1 cellular context compared by ENCODE assay signal in the genomic region with DNA sequence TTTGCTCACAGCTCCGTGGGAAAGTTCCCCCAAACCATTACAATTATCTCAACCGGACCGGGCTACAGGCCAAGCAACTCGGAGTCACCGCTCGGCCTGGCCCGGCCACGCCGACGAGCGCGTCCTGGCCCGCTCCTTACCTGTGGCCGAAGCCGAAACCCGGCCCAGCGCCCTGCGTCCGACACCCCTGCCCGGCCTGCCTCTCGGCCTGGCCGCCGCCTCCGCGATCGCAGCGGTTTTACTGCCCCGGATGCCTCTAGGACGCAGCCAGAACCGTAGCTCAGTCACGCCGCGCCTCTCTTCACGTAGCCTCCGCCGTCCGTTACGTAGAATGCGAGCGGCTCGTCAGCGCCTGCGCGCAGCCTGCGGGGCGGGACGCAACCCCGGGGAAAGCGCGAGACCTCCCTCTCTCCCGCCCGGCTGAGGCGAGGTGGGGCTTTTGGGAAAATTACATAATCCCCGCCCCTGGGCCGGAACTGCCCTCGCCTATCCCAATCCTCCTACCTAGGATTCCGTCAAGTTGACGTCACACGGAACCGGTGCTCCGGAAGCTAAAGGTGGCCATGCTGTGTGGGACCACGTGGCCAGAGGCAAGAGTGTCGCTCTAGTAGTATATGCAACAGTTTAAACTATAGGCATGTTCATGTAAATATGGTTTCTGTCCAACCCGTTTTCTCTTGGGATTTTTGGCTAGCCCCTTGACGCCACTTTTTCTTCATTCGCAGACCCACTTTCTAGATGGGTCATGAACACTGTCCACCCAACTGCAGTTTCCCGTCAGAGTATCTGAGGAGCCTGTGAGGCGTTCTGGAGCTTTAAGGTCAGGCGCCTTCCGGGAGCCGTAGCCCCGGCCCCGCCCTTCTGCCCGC.
TF ChIP-seq lines count a peak whose summit lies in the region.

A gene with protein sequence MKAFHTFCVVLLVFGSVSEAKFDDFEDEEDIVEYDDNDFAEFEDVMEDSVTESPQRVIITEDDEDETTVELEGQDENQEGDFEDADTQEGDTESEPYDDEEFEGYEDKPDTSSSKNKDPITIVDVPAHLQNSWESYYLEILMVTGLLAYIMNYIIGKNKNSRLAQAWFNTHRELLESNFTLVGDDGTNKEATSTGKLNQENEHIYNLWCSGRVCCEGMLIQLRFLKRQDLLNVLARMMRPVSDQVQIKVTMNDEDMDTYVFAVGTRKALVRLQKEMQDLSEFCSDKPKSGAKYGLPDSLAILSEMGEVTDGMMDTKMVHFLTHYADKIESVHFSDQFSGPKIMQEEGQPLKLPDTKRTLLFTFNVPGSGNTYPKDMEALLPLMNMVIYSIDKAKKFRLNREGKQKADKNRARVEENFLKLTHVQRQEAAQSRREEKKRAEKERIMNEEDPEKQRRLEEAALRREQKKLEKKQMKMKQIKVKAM (minus strand): TSS at position 326 of the 869 bp plus-strand sequence. CDS start 7,422 bp downstream, outside the sequence.

TF ChIP-seq in WTC11, 78 proteins besides CTCF, POLR2A, EP300 and RAD21 (continued from another document and continues in another):
- TF ChIP-seq, protein P1, sequence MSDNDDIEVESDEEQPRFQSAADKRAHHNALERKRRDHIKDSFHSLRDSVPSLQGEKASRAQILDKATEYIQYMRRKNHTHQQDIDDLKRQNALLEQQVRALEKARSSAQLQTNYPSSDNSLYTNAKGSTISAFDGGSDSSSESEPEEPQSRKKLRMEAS (CRISPR knock-in tag; IDR thresholded peaks at IDR 0.05): peak; percentile 99
- TF ChIP-seq ARID4B (CRISPR knock-in tag; IDR thresholded peaks at IDR 0.05; ENCODE audit: borderline replicate concordance) (peak; percentile 97), NR2C2 (CRISPR knock-in tag; IDR thresholded peaks at IDR 0.05) (peak; percentile 95), ZNF423 (CRISPR knock-in tag; IDR thresholded peaks at IDR 0.05) (no peak), JAZF1 (CRISPR knock-in tag; IDR thresholded peaks at IDR 0.05) (no peak), E2F4 (CRISPR knock-in tag; IDR thresholded peaks at IDR 0.05; ENCODE audit: borderline replicate concordance, low read depth) (no peak), ZBTB21 (CRISPR knock-in tag; IDR thresholded peaks at IDR 0.05; ENCODE audit: borderline replicate concordance) (peak; percentile 98), ZNF416 (CRISPR knock-in tag; IDR thresholded peaks at IDR 0.05) (no peak), EMX1 (CRISPR knock-in tag; IDR thresholded peaks at IDR 0.05) (no peak), ZNF263 (CRISPR knock-in tag; IDR thresholded peaks at IDR 0.05; ENCODE audit: low read depth) (no peak), HMGXB4 (CRISPR knock-in tag; IDR thresholded peaks at IDR 0.05) (peak; percentile 68), ZNF317 (CRISPR knock-in tag; IDR thresholded peaks at IDR 0.05; ENCODE audit: borderline replicate concordance, low read depth) (no peak), CBFB (CRISPR knock-in tag; IDR thresholded peaks at IDR 0.05; ENCODE audit: low read depth) (no peak), IRF1 (CRISPR knock-in tag; IDR thresholded peaks at IDR 0.05) (no peak), SMAD3 (CRISPR knock-in tag; IDR thresholded peaks at IDR 0.05; ENCODE audit: borderline replicate concordance) (0 out of 2 replicates have a peak, but pooled peaks have one; percentile 64), SP1 (CRISPR knock-in tag; conservative IDR thresholded peaks at IDR 0.05) (peak; percentile 71), FOXK1 (CRISPR knock-in tag; IDR thresholded peaks at IDR 0.05) (peak; percentile 30; the same call in 1 of the 2 replicates), NFYB (CRISPR knock-in tag; conservative IDR thresholded peaks at IDR 0.05; ENCODE audit: low read depth) (no peak), ZNF671 (CRISPR knock-in tag; IDR thresholded peaks at IDR 0.05) (no peak), SOX15 (CRISPR knock-in tag; IDR thresholded peaks at IDR 0.05) (no peak), GTF2I (CRISPR knock-in tag; conservative IDR thresholded peaks at IDR 0.05) (no peak), NFATC4 (CRISPR knock-in tag; IDR thresholded peaks at IDR 0.05) (no peak)
- TF ChIP-seq, protein P2, sequence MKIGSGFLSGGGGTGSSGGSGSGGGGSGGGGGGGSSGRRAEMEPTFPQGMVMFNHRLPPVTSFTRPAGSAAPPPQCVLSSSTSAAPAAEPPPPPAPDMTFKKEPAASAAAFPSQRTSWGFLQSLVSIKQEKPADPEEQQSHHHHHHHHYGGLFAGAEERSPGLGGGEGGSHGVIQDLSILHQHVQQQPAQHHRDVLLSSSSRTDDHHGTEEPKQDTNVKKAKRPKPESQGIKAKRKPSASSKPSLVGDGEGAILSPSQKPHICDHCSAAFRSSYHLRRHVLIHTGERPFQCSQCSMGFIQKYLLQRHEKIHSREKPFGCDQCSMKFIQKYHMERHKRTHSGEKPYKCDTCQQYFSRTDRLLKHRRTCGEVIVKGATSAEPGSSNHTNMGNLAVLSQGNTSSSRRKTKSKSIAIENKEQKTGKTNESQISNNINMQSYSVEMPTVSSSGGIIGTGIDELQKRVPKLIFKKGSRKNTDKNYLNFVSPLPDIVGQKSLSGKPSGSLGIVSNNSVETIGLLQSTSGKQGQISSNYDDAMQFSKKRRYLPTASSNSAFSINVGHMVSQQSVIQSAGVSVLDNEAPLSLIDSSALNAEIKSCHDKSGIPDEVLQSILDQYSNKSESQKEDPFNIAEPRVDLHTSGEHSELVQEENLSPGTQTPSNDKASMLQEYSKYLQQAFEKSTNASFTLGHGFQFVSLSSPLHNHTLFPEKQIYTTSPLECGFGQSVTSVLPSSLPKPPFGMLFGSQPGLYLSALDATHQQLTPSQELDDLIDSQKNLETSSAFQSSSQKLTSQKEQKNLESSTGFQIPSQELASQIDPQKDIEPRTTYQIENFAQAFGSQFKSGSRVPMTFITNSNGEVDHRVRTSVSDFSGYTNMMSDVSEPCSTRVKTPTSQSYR (CRISPR knock-in tag; IDR thresholded peaks at IDR 0.05): no peak
- TF ChIP-seq, protein P3, sequence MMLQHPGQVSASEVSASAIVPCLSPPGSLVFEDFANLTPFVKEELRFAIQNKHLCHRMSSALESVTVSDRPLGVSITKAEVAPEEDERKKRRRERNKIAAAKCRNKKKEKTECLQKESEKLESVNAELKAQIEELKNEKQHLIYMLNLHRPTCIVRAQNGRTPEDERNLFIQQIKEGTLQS (CRISPR knock-in tag; conservative IDR thresholded peaks at IDR 0.05): no peak
- TF ChIP-seq, protein P4, sequence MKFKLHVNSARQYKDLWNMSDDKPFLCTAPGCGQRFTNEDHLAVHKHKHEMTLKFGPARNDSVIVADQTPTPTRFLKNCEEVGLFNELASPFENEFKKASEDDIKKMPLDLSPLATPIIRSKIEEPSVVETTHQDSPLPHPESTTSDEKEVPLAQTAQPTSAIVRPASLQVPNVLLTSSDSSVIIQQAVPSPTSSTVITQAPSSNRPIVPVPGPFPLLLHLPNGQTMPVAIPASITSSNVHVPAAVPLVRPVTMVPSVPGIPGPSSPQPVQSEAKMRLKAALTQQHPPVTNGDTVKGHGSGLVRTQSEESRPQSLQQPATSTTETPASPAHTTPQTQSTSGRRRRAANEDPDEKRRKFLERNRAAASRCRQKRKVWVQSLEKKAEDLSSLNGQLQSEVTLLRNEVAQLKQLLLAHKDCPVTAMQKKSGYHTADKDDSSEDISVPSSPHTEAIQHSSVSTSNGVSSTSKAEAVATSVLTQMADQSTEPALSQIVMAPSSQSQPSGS (CRISPR knock-in tag; IDR thresholded peaks at IDR 0.05; ENCODE audit: borderline replicate concordance, low read depth): no peak
- TF ChIP-seq, protein P5, sequence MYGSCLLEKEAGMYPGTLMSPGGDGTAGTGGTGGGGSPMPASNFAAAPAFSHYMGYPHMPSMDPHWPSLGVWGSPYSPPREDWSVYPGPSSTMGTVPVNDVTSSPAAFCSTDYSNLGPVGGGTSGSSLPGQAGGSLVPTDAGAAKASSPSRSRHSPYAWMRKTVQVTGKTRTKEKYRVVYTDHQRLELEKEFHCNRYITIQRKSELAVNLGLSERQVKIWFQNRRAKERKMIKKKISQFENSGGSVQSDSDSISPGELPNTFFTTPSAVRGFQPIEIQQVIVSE (CRISPR knock-in tag; IDR thresholded peaks at IDR 0.05; ENCODE audit: borderline replicate concordance): no peak
- TF ChIP-seq, protein P6, sequence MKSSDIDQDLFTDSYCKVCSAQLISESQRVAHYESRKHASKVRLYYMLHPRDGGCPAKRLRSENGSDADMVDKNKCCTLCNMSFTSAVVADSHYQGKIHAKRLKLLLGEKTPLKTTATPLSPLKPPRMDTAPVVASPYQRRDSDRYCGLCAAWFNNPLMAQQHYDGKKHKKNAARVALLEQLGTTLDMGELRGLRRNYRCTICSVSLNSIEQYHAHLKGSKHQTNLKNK (CRISPR knock-in tag; IDR thresholded peaks at IDR 0.05): no peak
- TF ChIP-seq, protein P7, sequence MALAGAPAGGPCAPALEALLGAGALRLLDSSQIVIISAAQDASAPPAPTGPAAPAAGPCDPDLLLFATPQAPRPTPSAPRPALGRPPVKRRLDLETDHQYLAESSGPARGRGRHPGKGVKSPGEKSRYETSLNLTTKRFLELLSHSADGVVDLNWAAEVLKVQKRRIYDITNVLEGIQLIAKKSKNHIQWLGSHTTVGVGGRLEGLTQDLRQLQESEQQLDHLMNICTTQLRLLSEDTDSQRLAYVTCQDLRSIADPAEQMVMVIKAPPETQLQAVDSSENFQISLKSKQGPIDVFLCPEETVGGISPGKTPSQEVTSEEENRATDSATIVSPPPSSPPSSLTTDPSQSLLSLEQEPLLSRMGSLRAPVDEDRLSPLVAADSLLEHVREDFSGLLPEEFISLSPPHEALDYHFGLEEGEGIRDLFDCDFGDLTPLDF (CRISPR knock-in tag; IDR thresholded peaks at IDR 0.05): no peak
- TF ChIP-seq, protein P8, sequence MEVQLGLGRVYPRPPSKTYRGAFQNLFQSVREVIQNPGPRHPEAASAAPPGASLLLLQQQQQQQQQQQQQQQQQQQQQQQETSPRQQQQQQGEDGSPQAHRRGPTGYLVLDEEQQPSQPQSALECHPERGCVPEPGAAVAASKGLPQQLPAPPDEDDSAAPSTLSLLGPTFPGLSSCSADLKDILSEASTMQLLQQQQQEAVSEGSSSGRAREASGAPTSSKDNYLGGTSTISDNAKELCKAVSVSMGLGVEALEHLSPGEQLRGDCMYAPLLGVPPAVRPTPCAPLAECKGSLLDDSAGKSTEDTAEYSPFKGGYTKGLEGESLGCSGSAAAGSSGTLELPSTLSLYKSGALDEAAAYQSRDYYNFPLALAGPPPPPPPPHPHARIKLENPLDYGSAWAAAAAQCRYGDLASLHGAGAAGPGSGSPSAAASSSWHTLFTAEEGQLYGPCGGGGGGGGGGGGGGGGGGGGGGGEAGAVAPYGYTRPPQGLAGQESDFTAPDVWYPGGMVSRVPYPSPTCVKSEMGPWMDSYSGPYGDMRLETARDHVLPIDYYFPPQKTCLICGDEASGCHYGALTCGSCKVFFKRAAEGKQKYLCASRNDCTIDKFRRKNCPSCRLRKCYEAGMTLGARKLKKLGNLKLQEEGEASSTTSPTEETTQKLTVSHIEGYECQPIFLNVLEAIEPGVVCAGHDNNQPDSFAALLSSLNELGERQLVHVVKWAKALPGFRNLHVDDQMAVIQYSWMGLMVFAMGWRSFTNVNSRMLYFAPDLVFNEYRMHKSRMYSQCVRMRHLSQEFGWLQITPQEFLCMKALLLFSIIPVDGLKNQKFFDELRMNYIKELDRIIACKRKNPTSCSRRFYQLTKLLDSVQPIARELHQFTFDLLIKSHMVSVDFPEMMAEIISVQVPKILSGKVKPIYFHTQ (CRISPR knock-in tag; IDR thresholded peaks at IDR 0.05): no peak; the same call in 1 of the 2 replicates
